In the genomic region with DNA sequence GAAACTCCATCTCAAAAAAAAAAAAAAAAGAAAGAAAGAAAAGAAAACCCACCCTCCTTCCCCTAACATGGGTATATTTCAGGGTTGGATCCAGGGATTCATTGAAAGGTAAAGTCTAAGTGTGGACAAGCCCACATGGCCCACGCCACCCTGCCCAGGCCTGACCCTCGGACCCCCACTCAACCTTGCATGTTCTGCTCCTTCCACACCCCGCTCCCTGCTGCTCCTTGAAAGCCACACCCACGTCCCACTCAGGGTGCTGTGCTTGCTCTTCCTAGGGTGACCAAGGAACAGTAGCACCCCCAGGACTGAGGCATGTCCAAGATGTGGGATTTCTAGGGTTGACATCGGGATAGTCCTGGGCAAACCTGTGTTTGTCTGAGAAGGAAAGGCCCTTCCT, we compare ENCODE assay signal across 26 cellular contexts.
"Had no signal": no experiment of that assay in that cellular context is flagged by ENCODE, and none has a peak within 500 bp of the region (broad histone marks: within the 10 kb centered on the region; RNA-seq: fewer than 3 reads in every experiment).

No MANE protein-coding gene starts in this region.

- H3K4me1 ChIP-seq: breast epithelium, Peyer's patch had no signal

- H3K36me3 ChIP-seq: breast epithelium, Peyer's patch, SJCRH30 had no signal

- DNase-seq: activated CD4-positive, alpha-beta T cell treated with anti-CD3 and anti-CD28 coated beads for 48 hours; activated CD4-positive, alpha-beta T cell treated with anti-CD3 and anti-CD28 coated beads, Interleukin-2, amount 50 U/mL, for 4 hours; activated CD4-positive, CD25-positive, alpha-beta regulatory T cell treated with anti-CD3 and anti-CD28 coated beads, Interleukin-2, amount 50 U/mL, for 72 hours; activated CD8-positive, alpha-beta memory T cell treated with anti-CD3 and anti-CD28 coated beads, Interleukin-2, amount 50 U/mL, for 48 hours; activated CD8-positive, alpha-beta T cell treated with anti-CD3 and anti-CD28 coated beads, Interleukin-2, amount 10 ng/mL, durations not matched to agents 7 days and 5 days; activated T-cell treated with anti-CD3 and anti-CD28 coated beads, Interleukin-2, amount 50 U/mL, for 1 hour; central memory CD4-positive, alpha-beta T cell; NCI-H1092; NCI-H1417; NCI-H1930; NCI-H2171 treated with DMSO at 0.1 percent for 48 hours; NCI-H226; NCI-H510A; NCI-H526 treated with DMSO at 0.1 percent for 48 hours; NCI-H82; Right ventricle myocardium superior; SJCRH30; SK-N-SH; SW 1271 had no signal

- ATAC-seq: activated CD8-positive, alpha-beta T cell treated with anti-CD3 and anti-CD28 coated beads, Interleukin-2, amount 10 ng/mL, durations not matched to agents 7 days and 5 days; WTC11 had no signal

- H3K36me3 Mint-ChIP-seq: activated naive CD4-positive, alpha-beta T cell treated with anti-CD3 and anti-CD28 coated beads, Interleukin-2, amount 50 U/mL, for 24 hours; WTC11 had no signal

- H3K27ac ChIP-seq: KMS-11, Peyer's patch, RWPE1, SJCRH30 had no signal

- H3K9ac ChIP-seq: KMS-11, SK-N-SH had no signal

- H3K4me3 ChIP-seq: breast epithelium, Peyer's patch, SJCRH30 had no signal

- H3K4me3 Mint-ChIP-seq: activated CD8-positive, alpha-beta T cell treated with anti-CD3 and anti-CD28 coated beads, Interleukin-2, amount 10 ng/mL, durations not matched to agents 7 days and 5 days; activated naive CD4-positive, alpha-beta T cell treated with anti-CD3 and anti-CD28 coated beads, Interleukin-2, amount 50 U/mL, for 24 hours; T-helper 1 cell treated with Interleukin-12 subunit alpha and Interleukin-12 subunit beta and Interleukin-4 antibody, amounts not matched to agents 30 μg/mL and 1 μg/mL, for 36 hours; WTC11 had no signal

- H3K9me3 Mint-ChIP-seq: activated naive CD4-positive, alpha-beta T cell treated with anti-CD3 and anti-CD28 coated beads, Interleukin-2, amount 50 U/mL, for 24 hours; T-helper 1 cell treated with Interleukin-12 subunit alpha and Interleukin-12 subunit beta and Interleukin-4 antibody, amounts not matched to agents 30 μg/mL and 1 μg/mL, for 36 hours; WTC11 had no signal

- H3K4me1 Mint-ChIP-seq: activated naive CD4-positive, alpha-beta T cell treated with anti-CD3 and anti-CD28 coated beads, Interleukin-2, amount 50 U/mL, for 24 hours had no signal

- H3K9me3 ChIP-seq: breast epithelium, Peyer's patch, SJCRH30, SK-N-SH had no signal

- H3K4me2 ChIP-seq: KMS-11, SK-N-SH had no signal

- H3K27ac Mint-ChIP-seq: activated CD8-positive, alpha-beta T cell treated with anti-CD3 and anti-CD28 coated beads, Interleukin-2, amount 10 ng/mL, durations not matched to agents 7 days and 5 days; activated naive CD4-positive, alpha-beta T cell treated with anti-CD3 and anti-CD28 coated beads, Interleukin-2, amount 50 U/mL, for 24 hours; T-helper 1 cell treated with Interleukin-12 subunit alpha and Interleukin-12 subunit beta and Interleukin-4 antibody, amounts not matched to agents 30 μg/mL and 1 μg/mL, for 36 hours; WTC11 had no signal

- H3K27me3 Mint-ChIP-seq: activated naive CD4-positive, alpha-beta T cell treated with anti-CD3 and anti-CD28 coated beads, Interleukin-2, amount 50 U/mL, for 24 hours had no signal

- H3K27me3 ChIP-seq: breast epithelium, Peyer's patch, SJCRH30 had no signal
